8 cellular contexts compared by ENCODE assay signal in genomic region chr19:34120846-34121639, GRCh38. TPM values are rescaled to one million over a fixed set of nuclear protein-coding genes. Genes with fewer than 3 reads are reported as not detected.
DNase-seq lines count a peak whose midpoint lies in the region; ATAC-seq and TF ChIP-seq lines count a peak whose summit lies in the region.

No MANE protein-coding gene starts in this region.

- H3K27ac ChIP-seq in DND-41 (ENCODE audit: low read length): no peak overlapping the region
- no peak overlapping the region for H3K27ac ChIP-seq in colonic mucosa

- no peaks in the 10 kb centered on the region for H3K36me3 Mint-ChIP-seq in WTC11
- H3K36me3 Mint-ChIP-seq in naive B cell: no peaks in the 10 kb centered on the region

- no peaks in the 10 kb centered on the region for H4K20me1 ChIP-seq in DND-41 (ENCODE audit: insufficient read depth, low read length)

- H3K36me3 ChIP-seq in DND-41 (ENCODE audit: insufficient read depth, low read length): no peaks in the 10 kb centered on the region
- no peaks in the 10 kb centered on the region for H3K36me3 ChIP-seq in colonic mucosa

- H3K9me3 ChIP-seq in DND-41 (ENCODE audit: insufficient read depth, low read length, severe bottlenecking) (no peaks in the 10 kb centered on the region), colonic mucosa (no peaks in the 10 kb centered on the region)

- H3K27ac Mint-ChIP-seq in WTC11: no peak overlapping the region
- peak overlapping the region in 1 of 6 donors; percentile 80 for H3K27ac Mint-ChIP-seq in naive B cell

- CTCF ChIA-PET in WTC11 (lab: Charles Lee): interaction anchor here (0.6 to 6.3 kb wide), 11 partner anchors 9 to 344 kb away, joined by 3 to 56 read pairs (median 4); no protein-coding TSS in a partner anchor

- H3K4me3 Mint-ChIP-seq in WTC11 (no peak overlapping the region), naive B cell (no peak overlapping the region)

- H3K4me3 ChIP-seq in DND-41 (ENCODE audit: low read depth in 1 of 2, low read length in 2 of 2) (no peak overlapping the region), colonic mucosa (no peak overlapping the region)
- no peak overlapping the region for H3K4me3 ChIP-seq in Jurkat, Clone E6-1 (ENCODE audit: low read length)

- H3K4me1 ChIP-seq in DND-41 (ENCODE audit: insufficient read depth, low read length) (no peaks in the 10 kb centered on the region), colonic mucosa (no peaks in the 10 kb centered on the region)

- H3K9ac ChIP-seq in DND-41 (ENCODE audit: low read depth, low read length) (no peak overlapping the region), colonic mucosa (ENCODE audit: low read depth in 2 of 2, low read length in 2 of 2) (no peak overlapping the region)

- H3K27me3 Mint-ChIP-seq in WTC11 (ENCODE audit: low read depth) (no peaks in the 10 kb centered on the region; the same call in 1 of the 2 replicates), naive B cell (peaks cover 4 to 39% (median 17%) of the 10 kb centered on the region in 3 donors)

- 0 out of 2 replicates have a peak, but pooled peaks cover 3% of the 10 kb centered on the region for H3K4me1 Mint-ChIP-seq in WTC11
- H3K4me1 Mint-ChIP-seq in naive B cell: no peaks in the 10 kb centered on the region

- no peaks in the 10 kb centered on the region for H3K79me2 ChIP-seq in DND-41 (ENCODE audit: insufficient read depth, low read length)

- intact Hi-C loops in colonic mucosa (cut with DNase I): loop anchor here (2.0 kb wide), 1 partner anchor 24 kb away; no protein-coding TSS in a partner anchor

- peak; percentile 56 for DNase-seq in DND-41
- DNase-seq in Jurkat, Clone E6-1 (ENCODE audit: low read depth, low spot score): peak; percentile 74
- DNase-seq in WTC11 (ENCODE audit: low spot score): peak; percentile 66
- peak; percentile 21 for DNase-seq in colonic mucosa
- peak; percentile 37 for DNase-seq in naive B cell
- no peak for DNase-seq in NCI-H1436 (lab: John Stamatoyannopoulos, UW)

- peak; percentile 84 for TF ChIP-seq CTCF in DND-41 (IDR thresholded peaks at IDR 0.05; ENCODE audit: borderline replicate concordance, extremely low read depth, low read length, poor library complexity, severe bottlenecking)
- TF ChIP-seq CTCF in WTC11 (IDR thresholded peaks at IDR 0.05): peak; percentile 62
- peak; percentile 54 for TF ChIP-seq CTCF in colonic mucosa (IDR thresholded peaks at IDR 0.05)

- H3K4me2 ChIP-seq in DND-41 (ENCODE audit: insufficient read depth, low read length): no peak overlapping the region

- POLR2A ChIA-PET in WTC11 (lab: Charles Lee): no interaction called here

- H3K27me3 ChIP-seq in DND-41 (ENCODE audit: insufficient read depth, low read length, poor library complexity) (peaks cover 19% of the 10 kb centered on the region), colonic mucosa (no peaks in the 10 kb centered on the region)

- H3K9me3 Mint-ChIP-seq in WTC11: peaks cover 6% of the 10 kb centered on the region; the same call in 1 of the 2 replicates
- H3K9me3 Mint-ChIP-seq in naive B cell: no peaks in the 10 kb centered on the region

- H2AFZ ChIP-seq in DND-41 (ENCODE audit: low read depth, low read length): no peak overlapping the region

- peak; percentile 62; the same call in 2 of the 3 replicates for ATAC-seq in DND-41 (ENCODE audit: insufficient read depth, low read depth)
- peak; percentile 68; the same call in 1 of the 2 replicates for ATAC-seq in WTC11
- no peak for ATAC-seq in naive B cell (ENCODE audit: low read depth in 2 of 2)
- no peak for ATAC-seq in GM18907 (IDR thresholded peaks at IDR 0.05; ENCODE audit: unreplicated experiment)
- no peak for ATAC-seq in GM21381 (IDR thresholded peaks at IDR 0.05; ENCODE audit: unreplicated experiment)

TF ChIP-seq in WTC11, 78 proteins besides CTCF, POLR2A, EP300 and RAD21:
- no peak for TF ChIP-seq GTF2I (CRISPR knock-in tag; conservative IDR thresholded peaks at IDR 0.05)
- TF ChIP-seq JAZF1 (CRISPR knock-in tag; IDR thresholded peaks at IDR 0.05): no peak
- no peak for TF ChIP-seq IRF2 (CRISPR knock-in tag; IDR thresholded peaks at IDR 0.05; ENCODE audit: borderline replicate concordance, low read depth)
- TF ChIP-seq CDX4 (CRISPR knock-in tag; IDR thresholded peaks at IDR 0.05; ENCODE audit: borderline replicate concordance): no peak
- no peak for TF ChIP-seq SMAD4 (CRISPR knock-in tag; IDR thresholded peaks at IDR 0.05)
- no peak for TF ChIP-seq ATF1 (CRISPR knock-in tag; IDR thresholded peaks at IDR 0.05)
- TF ChIP-seq ZNF396 (CRISPR knock-in tag; IDR thresholded peaks at IDR 0.05; ENCODE audit: borderline replicate concordance): no peak
- TF ChIP-seq TCF7 (CRISPR knock-in tag; IDR thresholded peaks at IDR 0.05; ENCODE audit: low read depth): no peak
- TF ChIP-seq KAT7 (CRISPR knock-in tag; IDR thresholded peaks at IDR 0.05; ENCODE audit: borderline replicate concordance): no peak
- TF ChIP-seq CREB1 (CRISPR knock-in tag; IDR thresholded peaks at IDR 0.05): no peak
- no peak for TF ChIP-seq ZNF512 (CRISPR knock-in tag; IDR thresholded peaks at IDR 0.05; ENCODE audit: borderline replicate concordance)
- no peak for TF ChIP-seq MAX (CRISPR knock-in tag; IDR thresholded peaks at IDR 0.05)

RNA-seq across cellular contexts. Expression of gene LSM14A, which starts 51.3 kb away (rescaled TPM):
- 134 TPM for polyA plus RNA-seq in Jurkat, Clone E6-1 (2012; ENCODE audit: insufficient read depth, insufficient read length)
- 161 to 178 TPM (median 173 TPM) in 3 replicates for total RNA-seq in WTC11 (2021)
- 100 to 1,000 TPM in 1 of 2 donors, 10 to 100 TPM in 1; 80.5 to 105 TPM for total RNA-seq in colonic mucosa
- 100 to 1,000 TPM; 165 to 191 (median 176) TPM for polyA plus RNA-seq in naive B cell (ENCODE audit: low read depth in 6 of 6)

Comparison
In these comparisons a context has a peak if more than half of its experiments do, and no peak if none do; other contexts are left out.
1. ATAC-seq: peak in DND-41 (single experiment) and WTC11 (single experiment); none in naive B cell (0 of 2), GM18907 (single experiment) and GM21381 (single experiment).
2. Peak in every context shown above with its lines, with median percentiles within 50 percentile points of each other: CTCF ChIP-seq.